2 cellular contexts compared by ENCODE assay signal in genomic region chr11:15662285-15662684, GRCh38.
TF ChIP-seq lines count a peak whose summit lies in the region.

No MANE protein-coding gene starts in this region.

TF ChIP-seq in A549, 52 proteins besides CTCF, POLR2A, EP300 and RAD21 (continued from another document):
- TF ChIP-seq PBX3 (IDR thresholded peaks at IDR 0.05) (no peak), ESRRA (IDR thresholded peaks at IDR 0.05; ENCODE audit: borderline replicate concordance, low read length) (no peak), NR3C1 (IDR thresholded peaks at IDR 0.05) (no peak), KDM5A (IDR thresholded peaks at IDR 0.05) (no peak), HEYL (CRISPR knock-in tag; IDR thresholded peaks at IDR 0.05) (no peak), TP53 (CRISPR knock-in tag; IDR thresholded peaks at IDR 0.05) (no peak), FOXS1 (CRISPR knock-in tag; IDR thresholded peaks at IDR 0.05) (no peak), BCL3 (IDR thresholded peaks at IDR 0.05) (no peak)

TF ChIP-seq in IMR-90, 13 proteins besides CTCF, POLR2A, EP300 and RAD21 (continued from another document):
- TF ChIP-seq USF2 (IDR thresholded peaks at IDR 0.05; ENCODE audit: low read depth, low read length) (no peak), RCOR1 (IDR thresholded peaks at IDR 0.05; ENCODE audit: insufficient replicate concordance, low read length) (no peak), FOS (IDR thresholded peaks at IDR 0.05; ENCODE audit: low read depth, low read length) (no peak), RFX5 (IDR thresholded peaks at IDR 0.05; ENCODE audit: low read depth, low read length) (no peak), MAFK (IDR thresholded peaks at IDR 0.05; ENCODE audit: low read depth, low read length) (no peak), MAZ (IDR thresholded peaks at IDR 0.05; ENCODE audit: borderline replicate concordance, low read depth, low read length) (no peak), MXI1 (IDR thresholded peaks at IDR 0.05; ENCODE audit: borderline replicate concordance, low read depth, low read length) (no peak), SMC3 (IDR thresholded peaks at IDR 0.05; ENCODE audit: low read depth, low read length) (no peak), CEBPB (IDR thresholded peaks at IDR 0.05; ENCODE audit: low read depth, low read length) (no peak)
